8 cellular contexts compared by ENCODE assay signal in the genomic region with DNA sequence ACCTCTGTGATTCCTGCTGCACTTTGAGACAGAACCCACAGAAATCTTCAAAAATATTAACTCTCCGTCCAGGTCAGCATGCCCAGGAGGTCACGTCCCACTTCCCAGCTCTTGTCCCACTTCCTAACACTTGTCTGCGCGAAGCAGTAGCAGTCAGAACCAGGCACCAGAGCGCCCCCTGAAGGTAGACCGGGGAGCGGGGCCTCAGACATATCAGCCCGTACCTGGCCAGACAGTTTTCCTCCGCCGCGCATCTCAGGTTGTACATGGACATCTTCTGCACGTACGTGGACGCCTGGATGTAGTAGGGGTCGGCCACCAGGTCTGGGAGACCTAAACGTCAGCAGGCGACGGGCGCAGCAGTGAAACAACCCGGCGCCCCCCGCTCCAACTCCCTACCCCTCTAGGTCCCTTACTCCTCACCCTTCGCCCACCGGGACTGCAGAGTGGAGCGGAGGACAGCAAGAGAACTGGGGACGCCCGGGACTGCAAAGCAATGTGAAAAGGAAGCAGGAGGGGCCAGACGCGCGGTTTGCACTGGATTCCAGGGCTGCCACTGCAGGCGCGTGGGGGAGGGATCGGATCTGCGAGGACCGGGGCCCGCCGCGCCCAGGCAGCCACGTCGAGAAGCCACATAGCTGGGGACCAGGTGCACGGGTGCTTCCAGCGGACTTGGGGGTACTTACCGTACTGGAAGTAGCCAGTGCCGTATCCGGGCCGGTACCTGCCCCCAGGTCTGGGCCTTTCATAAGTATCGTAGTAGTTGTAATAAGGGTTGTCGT. TPM values are rescaled to one million over a fixed set of nuclear protein-coding genes. Genes with fewer than 3 reads are reported as not detected.
DNase-seq lines count a peak whose midpoint lies in the region; ATAC-seq, FAIRE-seq and TF ChIP-seq lines count a peak whose summit lies in the region.

No MANE protein-coding gene starts in this region.

- no peaks in the 10 kb centered on the region for H3K9me3 ChIP-seq in neuron (ENCODE audit: low read length)

- no peaks in the 10 kb centered on the region for H3K27me3 ChIP-seq in neuron (ENCODE audit: insufficient read depth, low read length)

- H3K4me1 Mint-ChIP-seq in glutamatergic neuron (ENCODE audit: low read depth, unreplicated experiment), result no peaks in the 10 kb centered on the region

- H2AFZ ChIP-seq in neuron (ENCODE audit: low read depth, low read length), result peak overlapping the region; percentile 99

- TF ChIP-seq CTCF in glutamatergic neuron (IDR thresholded peaks at IDR 0.05; ENCODE audit: partially characterized antibody, unreplicated experiment), result peak; percentile 74

- H3K4me3 Mint-ChIP-seq in glutamatergic neuron (ENCODE audit: unreplicated experiment), result peak overlapping the region; percentile 85

- H3K9me3 Mint-ChIP-seq in glutamatergic neuron (ENCODE audit: unreplicated experiment), result peaks cover 4% of the 10 kb centered on the region

- no peaks in the 10 kb centered on the region for H3K36me3 ChIP-seq in neuron (ENCODE audit: insufficient read depth, low read length)

- no peak overlapping the region for H3K27ac Mint-ChIP-seq in glutamatergic neuron (ENCODE audit: unreplicated experiment)

- peaks cover 6% of the 10 kb centered on the region for H3K27me3 Mint-ChIP-seq in glutamatergic neuron (ENCODE audit: unreplicated experiment)

- peak; percentile 55 for ATAC-seq in HG02884 (IDR thresholded peaks at IDR 0.05; ENCODE audit: unreplicated experiment)

- H3K36me3 Mint-ChIP-seq in glutamatergic neuron (ENCODE audit: unreplicated experiment), result no peaks in the 10 kb centered on the region

- FAIRE-seq in urothelium cell line (lab: Jason Lieb, UNC), result no peak

- DNase-seq in NOMO-1 treated with DMSO at 0.1 percent for 48 hours (lab: John Stamatoyannopoulos, UW; ENCODE audit: unreplicated experiment) (peak; percentile 20), NOMO-1 treated with dmso at 0.1 percent for 144 hours (lab: John Stamatoyannopoulos, UW; ENCODE audit: unreplicated experiment) (no peak), NCI-H526 (lab: John Stamatoyannopoulos, UW) (peak; percentile 60 to 85), glutamatergic neuron (peak; percentile 89), urothelium cell line (ENCODE audit: low spot score) (peak; percentile 80)
- peak; percentile 32 for DNase-seq in activated naive CD4-positive, alpha-beta T cell treated with anti-CD3 and anti-CD28 coated beads, Interleukin-2, amount 50 U/mL, for 16 hours

- peak overlapping the region; percentile 55 for H3K4me3 ChIP-seq in neuron (ENCODE audit: low read length)

- peaks cover 2% of the 10 kb centered on the region for H3K4me1 ChIP-seq in neuron (ENCODE audit: insufficient read depth, low read length)

RNA-seq across cellular contexts. Expression of gene LOX, which starts 1.2 kb away (rescaled TPM):
- 0.27 TPM for total RNA-seq in glutamatergic neuron (ENCODE audit: unreplicated experiment)

RNA-seq across cellular contexts. Expression of gene ZNF474, which starts 52.5 kb away (rescaled TPM):
- 0.64 TPM for total RNA-seq in glutamatergic neuron (ENCODE audit: unreplicated experiment)
